Comparison of ENCODE assay signal across 19 cellular contexts in genomic region chr3:115830764-115831395, GRCh38.
"Had no signal": no experiment of that assay in that cellular context is flagged by ENCODE, and none has a peak within 500 bp of the region (broad histone marks: within the 10 kb centered on the region; RNA-seq: fewer than 3 reads in every experiment).

No MANE protein-coding gene starts in this region.

- H3K4me1 ChIP-seq: adrenal gland, body of pancreas had no signal

- H3K4me1 Mint-ChIP-seq: memory B cell, T-cell had no signal

- H3K27ac Mint-ChIP-seq: activated CD8-positive, alpha-beta T cell treated with anti-CD3 and anti-CD28 coated beads, Interleukin-2, amount 10 ng/mL, durations not matched to agents 7 days and 5 days; activated naive CD4-positive, alpha-beta T cell treated with anti-CD3 and anti-CD28 coated beads for 36 hours; dendritic cell treated with granulocyte-macrophage colony-stimulating factor and Interleukin-4, amounts not matched to agents 40 ng/mL and 50 ng/mL, for 4 days; effector memory CD8-positive, alpha-beta T cell; memory B cell; T-cell; type B pancreatic cell had no signal

- H3K27me3 ChIP-seq: adrenal gland, body of pancreas, left lung, ovary, suprapubic skin had no signal

- H3K36me3 Mint-ChIP-seq: memory B cell, T-cell, type B pancreatic cell had no signal

- H3K4me3 Mint-ChIP-seq: activated CD8-positive, alpha-beta T cell treated with anti-CD3 and anti-CD28 coated beads, Interleukin-2, amount 10 ng/mL, durations not matched to agents 7 days and 5 days; activated naive CD4-positive, alpha-beta T cell treated with anti-CD3 and anti-CD28 coated beads for 36 hours; dendritic cell treated with granulocyte-macrophage colony-stimulating factor and Interleukin-4, amounts not matched to agents 40 ng/mL and 50 ng/mL, for 4 days; effector memory CD8-positive, alpha-beta T cell; memory B cell; neural crest cell; T-cell; type B pancreatic cell had no signal

- H3K27ac ChIP-seq: adrenal gland, body of pancreas, left lung, ovary, suprapubic skin had no signal

- H3K27me3 Mint-ChIP-seq: type B pancreatic cell had no signal

- DNase-seq: activated CD4-positive, alpha-beta T cell treated with anti-CD3 and anti-CD28 coated beads for 48 hours; activated CD8-positive, alpha-beta T cell treated with anti-CD3 and anti-CD28 coated beads, Interleukin-2, amount 10 ng/mL, durations not matched to agents 7 days and 5 days; activated naive CD4-positive, alpha-beta T cell treated with anti-CD3 and anti-CD28 coated beads for 36 hours; adrenal gland; body of pancreas; effector memory CD8-positive, alpha-beta T cell; erythroblast; head of caudate nucleus; left lung; ovary; stimulated activated CD4-positive, alpha-beta T cell treated with anti-CD3 and anti-CD28 coated beads, Interleukin-2, amount 100 ng/mL, for 48 hours; stimulated activated naive CD8-positive, alpha-beta T cell treated with anti-CD3 and anti-CD28 coated beads, Interleukin-15, Interleukin-2, amounts not matched to agents 100 U/mL and 50 U/mL, for 24 hours; T-cell; T1000 had no signal

- H3K9me3 Mint-ChIP-seq: activated naive CD4-positive, alpha-beta T cell treated with anti-CD3 and anti-CD28 coated beads for 36 hours; dendritic cell treated with granulocyte-macrophage colony-stimulating factor and Interleukin-4, amounts not matched to agents 40 ng/mL and 50 ng/mL, for 4 days; effector memory CD8-positive, alpha-beta T cell; memory B cell; neural crest cell; T-cell; type B pancreatic cell had no signal

- H3K36me3 ChIP-seq: adrenal gland, left lung, ovary, suprapubic skin had no signal

- H3K4me3 ChIP-seq: adrenal gland, body of pancreas, left lung, ovary, suprapubic skin had no signal

- ATAC-seq: activated CD8-positive, alpha-beta T cell treated with anti-CD3 and anti-CD28 coated beads, Interleukin-2, amount 10 ng/mL, durations not matched to agents 7 days and 5 days; body of pancreas; effector memory CD8-positive, alpha-beta T cell; left lung; stimulated activated naive CD8-positive, alpha-beta T cell treated with anti-CD3 and anti-CD28 coated beads, Interleukin-15, Interleukin-2, amounts not matched to agents 100 U/mL and 50 U/mL, for 24 hours; T-cell had no signal

- H3K9me3 ChIP-seq: adrenal gland, body of pancreas, left lung, ovary, suprapubic skin had no signal
